Comparison of ENCODE assay signal across 9 cellular contexts in genomic region chr3:194250104-194251002, GRCh38.
A peak's percentile ranks its signal among the peaks of the same experiment; 100 is the strongest.
DNase-seq lines count a peak whose midpoint lies in the region; ATAC-seq and TF ChIP-seq lines count a peak whose summit lies in the region.
"Had no signal": no experiment of that assay in that cellular context is flagged by ENCODE, and none has a peak within 500 bp of the region (broad histone marks: within the 10 kb centered on the region; RNA-seq: fewer than 3 reads in every experiment).

No MANE protein-coding gene starts in this region.

- CTCF ChIA-PET in activated CD8-positive, alpha-beta memory T cell treated with anti-CD3 and anti-CD28 coated beads, Interleukin-2, amount 10 ng/mL, durations not matched to agents 7 days and 5 days (lab: Charles Lee), result interaction anchor here (1.8 kb wide), 1 partner anchor 65 kb away, joined by 5 read pairs; no protein-coding TSS in a partner anchor

- peaks cover 3% of the 10 kb centered on the region for H3K4me1 Mint-ChIP-seq in activated CD8-positive, alpha-beta memory T cell treated with anti-CD3 and anti-CD28 coated beads, Interleukin-2, amount 10 ng/mL, durations not matched to agents 7 days and 5 days

- DNase-seq in activated CD8-positive, alpha-beta memory T cell treated with anti-CD3 and anti-CD28 coated beads, Interleukin-2, amount 50 U/mL, for 48 hours, result peak; percentile 22
- DNase-seq in activated CD8-positive, alpha-beta memory T cell treated with anti-CD3 and anti-CD28 coated beads, Interleukin-2, amount 10 ng/mL, durations not matched to agents 7 days and 5 days, result no peak
- DNase-seq in coronary artery (ENCODE audit: low spot score) (no peak), lung microvascular endothelial cell (ENCODE audit: low read depth in 2 of 2) (peak; percentile 40 to 53), uterus (peak; percentile 80 to 88), KG1 (lab: John Stamatoyannopoulos, UW) (no peak)
- DNase-seq: activated B cell treated with CpG ODN at 0.5 μM for 24 hours had no signal

- TF ChIP-seq CTCF in coronary artery (IDR thresholded peaks at IDR 0.05) (no peak), uterus (IDR thresholded peaks at IDR 0.05) (no peak)

- no peak for TF ChIP-seq POLR2A in uterus (IDR thresholded peaks at IDR 0.05)

- H3K4me1 ChIP-seq in uterus, result peaks cover 0 to 14% of the 10 kb centered on the region in 2 donors

- H3K27me3 Mint-ChIP-seq in activated CD8-positive, alpha-beta memory T cell treated with anti-CD3 and anti-CD28 coated beads, Interleukin-2, amount 10 ng/mL, durations not matched to agents 7 days and 5 days, result peaks cover 26% of the 10 kb centered on the region

- ATAC-seq in activated CD8-positive, alpha-beta memory T cell treated with anti-CD3 and anti-CD28 coated beads, Interleukin-2, amount 10 ng/mL, durations not matched to agents 7 days and 5 days, result no peak
- ATAC-seq in HG03025 (IDR thresholded peaks at IDR 0.05; ENCODE audit: low FRiP score, unreplicated experiment) (no peak), GM21528 (IDR thresholded peaks at IDR 0.05; ENCODE audit: low FRiP score, unreplicated experiment) (no peak)

- H3K27me3 ChIP-seq in uterus, result no peaks in the 10 kb centered on the region

- H3K27ac ChIP-seq in coronary artery, result no peak overlapping the region
- H3K27ac ChIP-seq in uterus, result no peak overlapping the region

- H3K27ac Mint-ChIP-seq in activated CD8-positive, alpha-beta memory T cell treated with anti-CD3 and anti-CD28 coated beads, Interleukin-2, amount 10 ng/mL, durations not matched to agents 7 days and 5 days, result no peak overlapping the region
- H3K27ac Mint-ChIP-seq: activated B cell treated with CpG ODN at 0.5 μM for 24 hours had no signal

- H3K4me3 Mint-ChIP-seq in activated CD8-positive, alpha-beta memory T cell treated with anti-CD3 and anti-CD28 coated beads, Interleukin-2, amount 10 ng/mL, durations not matched to agents 7 days and 5 days, result no peak overlapping the region
- H3K4me3 Mint-ChIP-seq: activated B cell treated with CpG ODN at 0.5 μM for 24 hours had no signal

- peak overlapping the region; percentile 47 for H3K4me3 ChIP-seq in coronary artery
- H3K4me3 ChIP-seq in uterus, result no peak overlapping the region

- no peaks in the 10 kb centered on the region for H3K9me3 Mint-ChIP-seq in activated CD8-positive, alpha-beta memory T cell treated with anti-CD3 and anti-CD28 coated beads, Interleukin-2, amount 10 ng/mL, durations not matched to agents 7 days and 5 days (ENCODE audit: low read depth)
- H3K9me3 Mint-ChIP-seq: activated B cell treated with CpG ODN at 0.5 μM for 24 hours had no signal

- H3K36me3 Mint-ChIP-seq in activated CD8-positive, alpha-beta memory T cell treated with anti-CD3 and anti-CD28 coated beads, Interleukin-2, amount 10 ng/mL, durations not matched to agents 7 days and 5 days, result no peaks in the 10 kb centered on the region

- H3K9me3 ChIP-seq in uterus, result no peaks in the 10 kb centered on the region

- intact Hi-C loops in uterus (cut with DNase I; ENCODE audit: low total_unique reads), result no loop called here

- no peaks in the 10 kb centered on the region for H3K36me3 ChIP-seq in uterus

Comparison
In these comparisons a context has a peak if more than half of its experiments do, and no peak if none do; other contexts are left out.
1. DNase-seq: peak in activated CD8-positive, alpha-beta memory T cell treated with anti-CD3 and anti-CD28 coated beads, Interleukin-2, amount 50 U/mL, for 48 hours (single experiment), lung microvascular endothelial cell (2 of 2) and uterus (2 of 2); none in activated CD8-positive, alpha-beta memory T cell treated with anti-CD3 and anti-CD28 coated beads, Interleukin-2, amount 10 ng/mL, durations not matched to agents 7 days and 5 days (single experiment), coronary artery (single experiment) and KG1 (single experiment).